8 cellular contexts compared by ENCODE assay signal in genomic region chr11:67268036-67268683, GRCh38. TPM values are rescaled to one million over a fixed set of nuclear protein-coding genes. Genes with fewer than 3 reads are reported as not detected.
DNase-seq lines count a peak whose midpoint lies in the region; ATAC-seq and TF ChIP-seq lines count a peak whose summit lies in the region.

No MANE protein-coding gene starts in this region.

- peaks cover 46% of the 10 kb centered on the region for H3F3A ChIP-seq in DOHH2 (ENCODE audit: control insufficient read depth, insufficient read depth)

- WGBS in aorta, 2 donors = 66 to 68% methylated on average over 20 of the region's 20 CpGs

- peaks cover 74% of the 10 kb centered on the region for H3K79me2 ChIP-seq in DOHH2 (ENCODE audit: control insufficient read depth, low read length)

- peak; percentile 11 to 37 (median 18) for ATAC-seq in T-cell (replicated peaks in 1 of 4)
- ATAC-seq in natural killer cell = peak; percentile 53 to 72 (median 68)
- ATAC-seq in aorta (ENCODE audit: low FRiP score) = no peak

- H4K20me1 ChIP-seq in DOHH2 (ENCODE audit: control insufficient read depth, insufficient read depth, low read depth, low read length) = peaks cover 4% of the 10 kb centered on the region

- H3K27me3 Mint-ChIP-seq in T-cell (no peaks in the 10 kb centered on the region), natural killer cell (ENCODE audit: low read depth in 2 of 2) (no peaks in the 10 kb centered on the region)

- peak overlapping the region; percentile 100 for H3K27ac ChIP-seq in DOHH2 (ENCODE audit: low read depth, low read length)
- H3K27ac ChIP-seq in HEK293 (ENCODE audit: extremely low read depth, low read depth, low read length) = no peak overlapping the region
- H3K27ac ChIP-seq in aorta (ENCODE audit: low read depth in 1 of 2, low read length in 2 of 2) = no peak overlapping the region

- H3K36me3 ChIP-seq in DOHH2 (ENCODE audit: control insufficient read depth, low read length) = peaks cover 70% of the 10 kb centered on the region
- peaks cover 0 to 49% of the 10 kb centered on the region in 2 experiments; a peak in 1 of 3 replicates for H3K36me3 ChIP-seq in HEK293 (ENCODE audit: control insufficient read depth in 2 of 2, insufficient read depth in 1 of 2, low read length in 2 of 2)
- H3K36me3 ChIP-seq in aorta (ENCODE audit: control insufficient read depth in 1 of 2, insufficient read depth in 2 of 2, low read length in 1 of 2) = no peaks in the 10 kb centered on the region

- H3K4me3 Mint-ChIP-seq in T-cell (peak overlapping the region; percentile 96 to 99 (median 98)), natural killer cell (peak overlapping the region; percentile 97)

- no peaks in the 10 kb centered on the region for H3K9me3 ChIP-seq in DOHH2 (ENCODE audit: control insufficient read depth, insufficient read depth, low read length)
- H3K9me3 ChIP-seq in HEK293 (ENCODE audit: control insufficient read depth, insufficient read depth, low read depth, low read length) = no peaks in the 10 kb centered on the region
- H3K9me3 ChIP-seq in aorta (ENCODE audit: control insufficient read depth, low read length) = no peaks in the 10 kb centered on the region

- H3K27ac Mint-ChIP-seq in T-cell (peak overlapping the region; percentile 97 to 98), natural killer cell (peak overlapping the region; percentile 96 to 97)

- H3K4me1 ChIP-seq in DOHH2 (ENCODE audit: control insufficient read depth, low read length) (peaks cover 74% of the 10 kb centered on the region), HEK293 (ENCODE audit: control insufficient read depth, insufficient read depth, low read length) (no peaks in the 10 kb centered on the region), aorta (ENCODE audit: control insufficient read depth in 1 of 2, insufficient read depth in 2 of 2, low read length in 2 of 2) (no peaks in the 10 kb centered on the region)

- H3K36me3 Mint-ChIP-seq in T-cell (peaks cover 27% of the 10 kb centered on the region), natural killer cell (no peaks in the 10 kb centered on the region)

- H3K4me3 ChIP-seq in DOHH2 (ENCODE audit: low read length) = peak overlapping the region; percentile 91
- peak overlapping the region; percentile 73; the same call in 1 of the 2 replicates for H3K4me3 ChIP-seq in HEK293 (ENCODE audit: low read depth, low read length)
- H3K4me3 ChIP-seq in choroid plexus epithelial cell (ENCODE audit: low read depth, low read length) = peak overlapping the region; percentile 74
- H3K4me3 ChIP-seq in aorta (ENCODE audit: low read length in 2 of 2) = no peak overlapping the region

- no peaks in the 10 kb centered on the region for H3K27me3 ChIP-seq in DOHH2 (ENCODE audit: control insufficient read depth, low read length)
- H3K27me3 ChIP-seq in aorta (ENCODE audit: control insufficient read depth in 1 of 2, insufficient read depth in 2 of 2, low read length in 1 of 2) = no peaks in the 10 kb centered on the region

- intact Hi-C loops in natural killer cell (cut with micrococcal nuclease) = loop anchor here (1.0 to 5.0 kb wide), 5 partner anchors 9 to 239 kb away; partner anchors contain the start of genes CDK2AP2, CLCF1 and PITPNM1
- intact Hi-C loops in aorta (cut with DNase I) = no loop called here

- peak overlapping the region; percentile 100 for H3K4me2 ChIP-seq in DOHH2 (ENCODE audit: low read length)

- CTCF ChIA-PET in HEK293 (lab: Yijun Ruan, JAX) (interaction anchor here (1.1 to 3.1 kb wide), 4 partner anchors 9 to 89 kb away, joined by 3 to 13 read pairs (median 4); no protein-coding TSS in a partner anchor), T-cell (lab: Charles Lee) (interaction anchor here in 1 of 2 donors (1.0 to 3.1 kb wide), 4 partner anchors 9 to 85 kb away, joined by 3 to 7 read pairs (median 4); partner anchors contain the start of genes ANKRD13D and POLD4)

- H3K4me1 Mint-ChIP-seq in T-cell = peaks cover 64 to 80% (median 66%) of the 10 kb centered on the region in 3 donors
- H3K4me1 Mint-ChIP-seq in natural killer cell = peaks cover 66 to 80% of the 10 kb centered on the region in 2 donors

- H3K9me2 ChIP-seq in DOHH2 (replicated peaks; ENCODE audit: control insufficient read depth, low read length) = no peaks in the 10 kb centered on the region

- POLR2A ChIA-PET in HEK293 (lab: Yijun Ruan, JAX) (interaction anchor here (0.9 to 1.0 kb wide), 3 partner anchors 21 to 49 kb away, joined by 3 read pairs; partner anchors contain the start of gene ANKRD13D), T-cell (lab: Charles Lee) (interaction anchor here in 1 of 2 donors (0.5 to 0.6 kb wide), 2 partner anchors 22 to 23 kb away, joined by 3 read pairs; no protein-coding TSS in a partner anchor)

- TF ChIP-seq CTCF in DOHH2 (IDR thresholded peaks at IDR 0.05; ENCODE audit: low read depth, low read length, poor library complexity, severe bottlenecking) = no peak
- TF ChIP-seq CTCF in HEK293 (tag by site-specific recombination; IDR thresholded peaks at IDR 0.05) = no peak
- TF ChIP-seq CTCF in choroid plexus epithelial cell (conservative IDR thresholded peaks at IDR 0.05; ENCODE audit: low read depth, low read length) = no peak
- no peak for TF ChIP-seq CTCF in natural killer cell (IDR thresholded peaks at IDR 0.05)

- DNase-seq in T-cell (peak in 32 of 34 experiments; percentile 34 to 72 (median 58)), choroid plexus epithelial cell (ENCODE audit: low read depth) (no peak), natural killer cell (peak; percentile 69), aorta (peak; percentile 51 to 66), foreskin melanocyte (no peak), DMS114 treated with DMSO at 0.1 percent for 48 hours (lab: John Stamatoyannopoulos, UW; ENCODE audit: unreplicated experiment) (no peak)

- H3K9me3 Mint-ChIP-seq in T-cell (no peaks in the 10 kb centered on the region), natural killer cell (no peaks in the 10 kb centered on the region)

TF ChIP-seq in HEK293, 187 proteins besides CTCF, POLR2A, EP300 and RAD21:
- TF ChIP-seq ZNF830 (tag by site-specific recombination; IDR thresholded peaks at IDR 0.05; ENCODE audit: low read depth) (no peak), ZBTB7A (tag by site-specific recombination; IDR thresholded peaks at IDR 0.05; ENCODE audit: low read depth) (no peak), ZNF701 (tag by site-specific recombination; IDR thresholded peaks at IDR 0.05) (no peak), ZSCAN5A (tag by site-specific recombination; IDR thresholded peaks at IDR 0.05) (no peak), ZNF837 (tag by site-specific recombination; IDR thresholded peaks at IDR 0.05) (no peak), ZNF202 (tag by site-specific recombination; IDR thresholded peaks at IDR 0.05; ENCODE audit: borderline replicate concordance) (no peak), FEZF1 (tag by site-specific recombination; IDR thresholded peaks at IDR 0.05) (no peak), MEIS1 (CRISPR knock-in tag; IDR thresholded peaks at IDR 0.05; ENCODE audit: borderline replicate concordance) (no peak)
- TF ChIP-seq, protein P1, sequence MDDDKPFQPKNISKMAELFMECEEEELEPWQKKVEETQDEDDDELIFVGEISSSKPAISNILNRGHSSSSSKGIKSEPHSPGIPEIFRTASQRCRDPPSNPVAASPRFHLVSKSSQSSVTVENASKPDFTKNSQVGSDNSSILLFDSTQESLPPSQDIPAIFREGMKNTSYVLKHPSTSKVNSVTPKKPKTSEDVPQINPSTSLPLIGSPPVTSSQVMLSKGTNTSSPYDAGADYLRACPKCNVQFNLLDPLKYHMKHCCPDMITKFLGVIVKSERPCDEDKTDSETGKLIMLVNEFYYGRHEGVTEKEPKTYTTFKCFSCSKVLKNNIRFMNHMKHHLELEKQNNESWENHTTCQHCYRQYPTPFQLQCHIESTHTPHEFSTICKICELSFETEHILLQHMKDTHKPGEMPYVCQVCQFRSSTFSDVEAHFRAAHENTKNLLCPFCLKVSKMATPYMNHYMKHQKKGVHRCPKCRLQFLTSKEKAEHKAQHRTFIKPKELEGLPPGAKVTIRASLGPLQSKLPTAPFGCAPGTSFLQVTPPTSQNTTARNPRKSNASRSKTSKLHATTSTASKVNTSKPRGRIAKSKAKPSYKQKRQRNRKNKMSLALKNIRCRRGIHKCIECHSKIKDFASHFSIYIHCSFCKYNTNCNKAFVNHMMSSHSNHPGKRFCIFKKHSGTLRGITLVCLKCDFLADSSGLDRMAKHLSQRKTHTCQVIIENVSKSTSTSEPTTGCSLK (tag by site-specific recombination; IDR thresholded peaks at IDR 0.05) = no peak

RNA-seq across cellular contexts. Expression of gene GRK2, which starts 1.9 kb away (rescaled TPM):
- total RNA-seq in T-cell (100 to 1,000 TPM; 267 to 394 (median 382) TPM), natural killer cell (100 to 1,000 TPM; 390 to 482 (median 441) TPM), aorta (10 to 100 TPM; 53.8 to 77.6 TPM)
- 10 to 100 TPM; 29.3 to 53.6 TPM for polyA plus RNA-seq in aorta

RNA-seq across cellular contexts. Expression of gene ANKRD13D, which starts 20.9 kb away (rescaled TPM):
- total RNA-seq in T-cell = 100 to 1,000 TPM; 150 to 249 (median 237) TPM
- 100 to 1,000 TPM; 212 to 316 (median 231) TPM for total RNA-seq in natural killer cell
- 10 to 100 TPM; 43.2 to 96.1 TPM for total RNA-seq in aorta
- 100 to 1,000 TPM in 1 of 2 donors, 10 to 100 TPM in 1; 16.8 to 100 TPM for polyA plus RNA-seq in aorta

RNA-seq across cellular contexts. Expression of gene SSH3, which starts 35.2 kb away (rescaled TPM):
- total RNA-seq in T-cell (10 to 100 TPM; 11.5 to 30.9 (median 26.7) TPM), natural killer cell (10 to 100 TPM; 34.3 to 42.7 (median 38.1) TPM), aorta (10 to 100 TPM; 27.3 to 37.0 TPM)
- polyA plus RNA-seq in aorta = 10 to 100 TPM; 13.3 to 24.1 TPM

Comparison
In these comparisons a context has a peak if more than half of its experiments do, and no peak if none do; other contexts are left out.
1. H3K4me3 ChIP-seq: peak in DOHH2 (single experiment), HEK293 (single experiment) and choroid plexus epithelial cell (single experiment); none in aorta (0 of 2).
2. DNase-seq: peak in T-cell (32 of 34), natural killer cell (single experiment) and aorta (2 of 2); none in choroid plexus epithelial cell (single experiment), foreskin melanocyte (single experiment) and DMS114 treated with DMSO at 0.1 percent for 48 hours (single experiment).